In the genomic region with DNA sequence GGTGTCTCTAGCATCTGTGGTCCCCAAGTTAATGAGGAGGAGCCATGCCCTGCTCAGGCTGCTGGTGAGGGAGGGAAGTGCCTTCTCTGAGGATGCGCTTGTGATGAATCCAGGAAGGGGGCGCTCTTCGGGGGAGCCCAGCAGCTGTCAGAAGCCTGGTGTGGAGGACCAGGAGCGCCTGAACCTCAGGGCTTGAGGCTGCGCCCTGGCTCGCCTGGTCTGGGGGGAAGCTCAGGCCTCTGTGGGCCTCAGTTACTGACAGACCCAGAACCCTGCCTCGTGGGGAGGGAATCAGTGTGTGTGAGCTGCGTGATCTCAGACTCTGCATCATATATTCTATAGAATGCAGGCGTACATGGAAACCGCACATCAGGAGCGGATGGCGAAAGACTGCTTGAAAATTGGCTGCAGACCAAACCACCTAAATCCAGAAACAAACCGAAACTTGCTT, we compare ENCODE assay signal across 11 cellular contexts.
DNase-seq lines count a peak whose midpoint lies in the region; ATAC-seq and TF ChIP-seq lines count a peak whose summit lies in the region.
"Had no signal": no experiment of that assay in that cellular context is flagged by ENCODE, and none has a peak within 500 bp of the region (broad histone marks: within the 10 kb centered on the region; RNA-seq: fewer than 3 reads in every experiment).

No MANE protein-coding gene starts in this region.

- no peaks in the 10 kb centered on the region for H4K20me1 ChIP-seq in OCI-LY1 (ENCODE audit: insufficient read depth, low read length)

- no peak overlapping the region for H3K4me3 Mint-ChIP-seq in endothelial cell (ENCODE audit: unreplicated experiment)
- H3K4me3 Mint-ChIP-seq: brain had no signal

- no peaks in the 10 kb centered on the region for H3K9me2 ChIP-seq in OCI-LY1 (ENCODE audit: low read depth, low read length)

- no peaks in the 10 kb centered on the region for H3K36me3 Mint-ChIP-seq in endothelial cell (ENCODE audit: low read depth, unreplicated experiment)
- H3K36me3 Mint-ChIP-seq: brain had no signal

- TF ChIP-seq CTCF in cardiac muscle cell (IDR thresholded peaks at IDR 0.05; ENCODE audit: low read depth, low read length) (peak; percentile 42), OCI-LY1 (IDR thresholded peaks at IDR 0.05; ENCODE audit: low read length) (peak; percentile 62), endothelial cell (IDR thresholded peaks at IDR 0.05; ENCODE audit: unreplicated experiment) (peak; percentile 60)

- H3K79me2 ChIP-seq in OCI-LY1 (ENCODE audit: insufficient read depth, low read length), result no peaks in the 10 kb centered on the region

- H3K4me1 ChIP-seq in cardiac muscle cell (ENCODE audit: low read depth) (peaks cover 18% of the 10 kb centered on the region), OCI-LY1 (ENCODE audit: insufficient read depth, low read length, severe bottlenecking) (no peaks in the 10 kb centered on the region)

- peaks cover 6% of the 10 kb centered on the region for H3K4me1 Mint-ChIP-seq in endothelial cell (ENCODE audit: unreplicated experiment)
- H3K4me1 Mint-ChIP-seq: brain had no signal

- H3K4me3 ChIP-seq in cardiac muscle cell (no peak overlapping the region), OCI-LY1 (ENCODE audit: low read depth, low read length, poor library complexity, severe bottlenecking) (no peak overlapping the region)

- no peaks in the 10 kb centered on the region for H3K9me3 ChIP-seq in cardiac muscle cell (ENCODE audit: low read depth)
- H3K9me3 ChIP-seq in OCI-LY1 (ENCODE audit: low read length), result no peaks in the 10 kb centered on the region

- no peak overlapping the region for H3K27ac Mint-ChIP-seq in endothelial cell (ENCODE audit: unreplicated experiment)
- H3K27ac Mint-ChIP-seq: brain had no signal

- H3K27ac ChIP-seq in cardiac muscle cell (no peak overlapping the region), OCI-LY1 (ENCODE audit: low read depth, low read length, poor library complexity, severe bottlenecking) (no peak overlapping the region)

- H3K9ac ChIP-seq in OCI-LY1 (ENCODE audit: low read length), result no peak overlapping the region

- no peak overlapping the region for H2AFZ ChIP-seq in OCI-LY1 (ENCODE audit: low read length)

- intact Hi-C loops in Right ventricle myocardium inferior (cut with DNase I), result no loop called here

- DNase-seq in cardiac muscle cell (ENCODE audit: low read depth in 1 of 2, low spot score in 1 of 2) (peak in 1 of 2 donors; percentile 64), Right ventricle myocardium inferior (ENCODE audit: missing footprints) (no peak), endothelial cell (ENCODE audit: low spot score) (peak; percentile 56), GM03348 (ENCODE audit: low spot score) (no peak), T-helper 9 cell (no peak)
- DNase-seq: C1 segment of cervical spinal cord, hippocampal formation had no signal

- H3K36me3 ChIP-seq in cardiac muscle cell (no peaks in the 10 kb centered on the region), OCI-LY1 (ENCODE audit: insufficient read depth, low read length) (no peaks in the 10 kb centered on the region)

- ATAC-seq in Right ventricle myocardium inferior, result no peak
- ATAC-seq in HG02610 (IDR thresholded peaks at IDR 0.05; ENCODE audit: unreplicated experiment), result no peak
- ATAC-seq in GM21576 (IDR thresholded peaks at IDR 0.05; ENCODE audit: unreplicated experiment), result no peak

- no peak overlapping the region for H3K4me2 ChIP-seq in OCI-LY1 (ENCODE audit: low read length)

- H3F3A ChIP-seq in OCI-LY1 (ENCODE audit: insufficient read depth, low read length), result no peaks in the 10 kb centered on the region

- H3K27me3 Mint-ChIP-seq in endothelial cell (ENCODE audit: unreplicated experiment), result peaks cover 1% of the 10 kb centered on the region

- H3K9me3 Mint-ChIP-seq in endothelial cell (ENCODE audit: unreplicated experiment), result no peaks in the 10 kb centered on the region

- H3K27me3 ChIP-seq in cardiac muscle cell, result no peaks in the 10 kb centered on the region
- H3K27me3 ChIP-seq in OCI-LY1 (ENCODE audit: insufficient read depth, low read length), result no peaks in the 10 kb centered on the region
